ENCODE assay signal across 8 cellular contexts in genomic region chr17:20121359-20122235, GRCh38.
DNase-seq lines count a peak whose midpoint lies in the region; ATAC-seq, FAIRE-seq and TF ChIP-seq lines count a peak whose summit lies in the region.

No MANE protein-coding gene starts in this region.

- no peaks in the 10 kb centered on the region for H3K36me3 Mint-ChIP-seq in naive thymus-derived CD8-positive, alpha-beta T cell

- no peaks in the 10 kb centered on the region for H3K9me3 ChIP-seq in OCI-LY3 (ENCODE audit: insufficient read depth, low read length)

- H4K20me1 ChIP-seq in OCI-LY3 (ENCODE audit: insufficient read depth, low read length) = no peaks in the 10 kb centered on the region

- H3K4me1 ChIP-seq in OCI-LY3 (ENCODE audit: low read length) = no peaks in the 10 kb centered on the region

- no peak overlapping the region for H3K4me3 Mint-ChIP-seq in naive thymus-derived CD8-positive, alpha-beta T cell

- no peak overlapping the region for H3K27ac ChIP-seq in OCI-LY3 (ENCODE audit: low read length)

- FAIRE-seq in H54 (lab: Jason Lieb, UNC) = peak; percentile 75

- H3K27me3 ChIP-seq in OCI-LY3 (ENCODE audit: low read depth, low read length) = no peaks in the 10 kb centered on the region

- no peak overlapping the region for H3K27ac Mint-ChIP-seq in naive thymus-derived CD8-positive, alpha-beta T cell

- no peak overlapping the region for H3K4me2 ChIP-seq in OCI-LY3 (ENCODE audit: low read length)

- POLR2A ChIA-PET in naive thymus-derived CD8-positive, alpha-beta T cell (lab: Charles Lee) = interaction anchor here (0.6 kb wide), 1 partner anchor 112 kb away, joined by 3 read pairs; no protein-coding TSS in a partner anchor

- peaks cover 0 to 4% (median 0%) of the 10 kb centered on the region in 4 donors for H3K4me1 Mint-ChIP-seq in naive thymus-derived CD8-positive, alpha-beta T cell

- no peak overlapping the region for H3K4me3 ChIP-seq in AG09309 (ENCODE audit: control insufficient read depth, low read depth, low read length)
- no peak overlapping the region for H3K4me3 ChIP-seq in OCI-LY3 (ENCODE audit: low read length)

- no peak for TF ChIP-seq POLR2A in H54 (IDR thresholded peaks at IDR 0.05; ENCODE audit: low read depth, low read length)
- TF ChIP-seq POLR2A in erythroblast (IDR thresholded peaks at IDR 0.05; ENCODE audit: low read length) = no peak

- H3K9me3 Mint-ChIP-seq in naive thymus-derived CD8-positive, alpha-beta T cell = no peaks in the 10 kb centered on the region

- ATAC-seq in naive thymus-derived CD8-positive, alpha-beta T cell = peak; percentile 76 to 92
- no peak for ATAC-seq in HG03025 (IDR thresholded peaks at IDR 0.05; ENCODE audit: low FRiP score, unreplicated experiment)

- H2AFZ ChIP-seq in OCI-LY3 (ENCODE audit: low read depth, low read length) = no peak overlapping the region

- peaks cover 0 to 9% (median 0%) of the 10 kb centered on the region in 5 donors for H3K27me3 Mint-ChIP-seq in naive thymus-derived CD8-positive, alpha-beta T cell

- peak; percentile 91 for TF ChIP-seq CTCF in AG09309 (IDR thresholded peaks at IDR 0.05; ENCODE audit: control insufficient read depth, insufficient read depth, low read depth, low read length, missing control alignments)
- TF ChIP-seq CTCF in OCI-LY3 (IDR thresholded peaks at IDR 0.05; ENCODE audit: low read depth, low read length) = peak; percentile 54

- no peaks in the 10 kb centered on the region for H3K79me2 ChIP-seq in OCI-LY3 (ENCODE audit: low read length)

- H3K9ac ChIP-seq in OCI-LY3 (ENCODE audit: low read length) = no peak overlapping the region

- DNase-seq in AG09309 (ENCODE audit: low read depth) = no peak
- DNase-seq in H54 (ENCODE audit: insufficient read length, low spot score) = peak; percentile 79
- DNase-seq in activated T-cell treated with anti-CD3 and anti-CD28 coated beads, Interleukin-2, amount 50 U/mL, for 1 hour = peak; percentile 71
- DNase-seq in erythroblast (lab: John Stamatoyannopoulos, UW) = peak; percentile 68 to 84
- DNase-seq in naive thymus-derived CD8-positive, alpha-beta T cell = peak; percentile 50 to 82 (median 68)
- peak; percentile 38 to 48 for DNase-seq in stimulated activated CD8-positive, alpha-beta memory T cell treated with anti-CD3 and anti-CD28 coated beads, Interleukin-7, amount 100 ng/mL, for 4 hours (ENCODE audit: low read depth in 2 of 2)

- H3K36me3 ChIP-seq in OCI-LY3 (replicated peaks; ENCODE audit: low read depth, low read length) = no peaks in the 10 kb centered on the region
